18 cellular contexts compared by ENCODE assay signal in genomic region chr11:9056467-9056866, GRCh38. TPM values are rescaled to one million over a fixed set of nuclear protein-coding genes. Genes with fewer than 3 reads are reported as not detected.
"Had no signal": no experiment of that assay in that cellular context is flagged by ENCODE, and none has a peak within 500 bp of the region (broad histone marks: within the 10 kb centered on the region; RNA-seq: fewer than 3 reads in every experiment).

No MANE protein-coding gene starts in this region.

- H3K27ac ChIP-seq: PC-9, SJCRH30 had no signal

- ATAC-seq: activated T-cell treated with anti-CD3 and anti-CD28 coated beads, Interleukin-2, amount 50 U/mL, for 72 hours; WTC11 had no signal

- DNase-seq: activated CD4-positive, alpha-beta memory T cell treated with anti-CD3 and anti-CD28 coated beads for 36 hours; activated CD4-positive, alpha-beta T cell treated with anti-CD3 and anti-CD28 coated beads, Interleukin-2, amount 10 ng/mL, durations not matched to agents 24 days and 14 days; activated CD4-positive, CD25-positive, alpha-beta regulatory T cell treated with anti-CD3 and anti-CD28 coated beads, Interleukin-2, amount 50 U/mL, for 72 hours; activated naive CD4-positive, alpha-beta T cell treated with anti-CD3 and anti-CD28 coated beads, Interleukin-2, amount 50 U/mL, for 16 hours; activated naive CD8-positive, alpha-beta T cell treated with anti-CD3 and anti-CD28 coated beads, Interleukin-2, amount 10 ng/mL, durations not matched to agents 7 days and 5 days; activated T-cell treated with anti-CD3 and anti-CD28 coated beads, Interleukin-2, amount 50 U/mL, for 72 hours; amygdala; cerebellar nuclear complex; KG1; NCI-H1048; NCI-H187 treated with DMSO at 0.1 percent for 48 hours; NCI-H524; PC-9; SJCRH30; SK-N-SH had no signal

- H3K36me3 ChIP-seq: SJCRH30 had no signal

- H3K27me3 ChIP-seq: SJCRH30 had no signal

- H3K9me3 ChIP-seq: SJCRH30, SK-N-SH had no signal

- H3K4me3 ChIP-seq: PC-9, SJCRH30 had no signal

- H3K9ac ChIP-seq: SK-N-SH had no signal

RNA-seq across cellular contexts. Expression of gene SCUBE2, which starts 34.9 kb away (rescaled TPM):
- total RNA-seq: activated CD4-positive, alpha-beta memory T cell treated with anti-CD3 and anti-CD28 coated beads for 36 hours; activated CD4-positive, alpha-beta T cell treated with anti-CD3 and anti-CD28 coated beads, Interleukin-2, amount 10 ng/mL, durations not matched to agents 24 days and 14 days; activated CD8-positive, alpha-beta memory T cell treated with anti-CD3 and anti-CD28 coated beads for 36 hours; activated naive CD8-positive, alpha-beta T cell treated with anti-CD3 and anti-CD28 coated beads, Interleukin-2, amount 10 ng/mL, durations not matched to agents 7 days and 5 days; activated T-helper 2 cell treated with anti-CD3 and anti-CD28 coated beads, Interferon-gamma antibody, Interleukin-2, Interleukin-4, amounts not matched to agents 10 μg/mL and 5 μg/mL and 100 μg/mL, durations not matched to agents 14 hours and 24 hours and 36 hours; PC-9 had no signal
